Comparison of ENCODE assay signal across 25 cellular contexts in genomic region chr2:125566422-125566821, GRCh38.
"Had no signal": no experiment of that assay in that cellular context is flagged by ENCODE, and none has a peak within 500 bp of the region (broad histone marks: within the 10 kb centered on the region; RNA-seq: fewer than 3 reads in every experiment).

No MANE protein-coding gene starts in this region.

- H3K27ac Mint-ChIP-seq: naive thymus-derived CD8-positive, alpha-beta T cell; nephron progenitor cell; stimulated activated effector memory CD8-positive, alpha-beta T cell treated with anti-CD3 and anti-CD28 coated beads, Interleukin-12 subunit alpha, Interleukin-12 subunit beta, amount 100 ng/mL, for 72 hours; stimulated activated naive CD8-positive, alpha-beta T cell treated with anti-CD3 and anti-CD28 coated beads, Interleukin-15, amount 100 ng/mL, for 72 hours; type B pancreatic cell had no signal

- H3K9me3 Mint-ChIP-seq: nephron progenitor cell, type B pancreatic cell had no signal

- ATAC-seq: heart right ventricle; left cardiac atrium; naive thymus-derived CD8-positive, alpha-beta T cell; right cardiac atrium; stimulated activated effector memory CD8-positive, alpha-beta T cell treated with anti-CD3 and anti-CD28 coated beads, Interleukin-12 subunit alpha, Interleukin-12 subunit beta, amount 100 ng/mL, for 72 hours; stimulated activated naive CD8-positive, alpha-beta T cell treated with anti-CD3 and anti-CD28 coated beads, Interleukin-15, amount 100 ng/mL, for 72 hours had no signal

- H3K27me3 Mint-ChIP-seq: stimulated activated naive CD8-positive, alpha-beta T cell treated with anti-CD3 and anti-CD28 coated beads, Interleukin-15, amount 100 ng/mL, for 72 hours; type B pancreatic cell had no signal

- H2AFZ ChIP-seq: hepatocyte had no signal

- H3K27ac ChIP-seq: heart right ventricle, hepatocyte, left ventricle myocardium inferior, ovary, prostate gland, sigmoid colon, spleen, tibial nerve, uterus had no signal

- H3K4me3 Mint-ChIP-seq: naive thymus-derived CD8-positive, alpha-beta T cell; nephron progenitor cell; stimulated activated effector memory CD8-positive, alpha-beta T cell treated with anti-CD3 and anti-CD28 coated beads, Interleukin-12 subunit alpha, Interleukin-12 subunit beta, amount 100 ng/mL, for 72 hours; stimulated activated naive CD8-positive, alpha-beta T cell treated with anti-CD3 and anti-CD28 coated beads, Interleukin-15, amount 100 ng/mL, for 72 hours; type B pancreatic cell had no signal

- H3K4me1 ChIP-seq: heart right ventricle, left ventricle myocardium inferior, prostate gland, sigmoid colon, spleen, tibial nerve, uterus had no signal

- H3K27me3 ChIP-seq: hepatocyte, ovary, sigmoid colon, spleen, tibial nerve, uterus had no signal

- H3K36me3 ChIP-seq: heart right ventricle, left ventricle myocardium inferior, ovary, prostate gland, sigmoid colon, spleen, tibial nerve, uterus had no signal

- H3K4me2 ChIP-seq: hepatocyte had no signal

- H3K9me3 ChIP-seq: left ventricle myocardium inferior, ovary, prostate gland, sigmoid colon, spleen, tibial nerve, uterus had no signal

- H3K79me2 ChIP-seq: hepatocyte had no signal

- H3K36me3 Mint-ChIP-seq: naive thymus-derived CD8-positive, alpha-beta T cell; stimulated activated effector memory CD8-positive, alpha-beta T cell treated with anti-CD3 and anti-CD28 coated beads, Interleukin-12 subunit alpha, Interleukin-12 subunit beta, amount 100 ng/mL, for 72 hours; type B pancreatic cell had no signal

- H3K4me1 Mint-ChIP-seq: naive thymus-derived CD8-positive, alpha-beta T cell; nephron progenitor cell; stimulated activated effector memory CD8-positive, alpha-beta T cell treated with anti-CD3 and anti-CD28 coated beads, Interleukin-12 subunit alpha, Interleukin-12 subunit beta, amount 100 ng/mL, for 72 hours; stimulated activated naive CD8-positive, alpha-beta T cell treated with anti-CD3 and anti-CD28 coated beads, Interleukin-15, amount 100 ng/mL, for 72 hours had no signal

- H3K4me3 ChIP-seq: heart right ventricle, hepatocyte, left ventricle myocardium inferior, lung, ovary, prostate gland, sigmoid colon, spleen, tibial nerve, uterus had no signal

- DNase-seq: heart right ventricle; kidney glomerular epithelial cell; left cardiac atrium; left ventricle myocardium inferior; midbrain; naive thymus-derived CD8-positive, alpha-beta T cell; nephron progenitor cell; ovary; posterior cingulate gyrus; retina; right cardiac atrium; sigmoid colon; small intestine; spleen; stimulated activated CD4-positive, alpha-beta T cell treated with anti-CD3 and anti-CD28 coated beads, Interleukin-4, amount 100 ng/mL, for 24 hours; stimulated activated naive CD4-positive, alpha-beta T cell; stimulated activated naive CD8-positive, alpha-beta T cell treated with anti-CD3 and anti-CD28 coated beads, Interleukin-15, amount 100 ng/mL, for 72 hours; substantia nigra had no signal
